ENCODE assay signal across 1 cellular context in genomic region chr18:50750546-50750945, GRCh38.
TF ChIP-seq lines count a peak whose summit lies in the region.

No MANE protein-coding gene starts in this region.

TF ChIP-seq in H1, 55 proteins besides CTCF, POLR2A, EP300 and RAD21:
- TF ChIP-seq ATF2 (IDR thresholded peaks at IDR 0.05; ENCODE audit: low read length) (no peak), TCF12 (IDR thresholded peaks at IDR 0.05; ENCODE audit: low read depth, low read length) (no peak), RNF2 (IDR thresholded peaks at IDR 0.05; ENCODE audit: borderline replicate concordance, low read depth, low read length, missing control alignments, poor library complexity, severe bottlenecking) (no peak), GABPA (IDR thresholded peaks at IDR 0.05; ENCODE audit: borderline replicate concordance, insufficient read depth, low read length) (no peak)
